In the genomic region with DNA sequence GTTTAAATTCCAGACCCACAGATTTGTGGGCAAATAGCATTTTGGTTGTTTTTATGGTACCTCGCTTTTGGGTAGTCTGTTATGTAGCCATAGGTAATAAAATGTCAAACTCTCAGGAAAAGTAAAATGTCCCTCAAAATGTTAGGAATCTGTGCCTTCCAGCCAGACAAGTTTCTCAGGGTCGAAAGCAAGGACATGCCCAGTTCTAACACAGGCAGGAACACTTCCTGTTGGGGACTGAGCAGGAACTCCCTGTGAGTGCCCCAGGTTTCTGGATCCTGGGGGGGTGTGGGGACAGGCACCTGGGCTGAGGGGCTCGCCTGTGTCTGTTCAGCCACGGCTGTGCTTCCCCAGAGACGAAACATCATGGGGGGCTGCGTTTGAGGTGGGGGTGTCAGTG, we compare ENCODE assay signal across 13 cellular contexts.
"Had no signal": no experiment of that assay in that cellular context is flagged by ENCODE, and none has a peak within 500 bp of the region (broad histone marks: within the 10 kb centered on the region; RNA-seq: fewer than 3 reads in every experiment).

No MANE protein-coding gene starts in this region.

- H3K4me3 Mint-ChIP-seq: activated CD4-positive, alpha-beta memory T cell treated with anti-CD3 and anti-CD28 coated beads, Interleukin-2, amount 10 ng/mL, durations not matched to agents 7 days and 5 days; activated CD8-positive, alpha-beta memory T cell treated with anti-CD3 and anti-CD28 coated beads, Interleukin-2, amount 10 ng/mL, durations not matched to agents 7 days and 5 days; activated naive CD8-positive, alpha-beta T cell treated with anti-CD3 and anti-CD28 coated beads, Interleukin-2, amount 10 ng/mL, durations not matched to agents 7 days and 5 days; natural killer cell had no signal

- DNase-seq: activated CD4-positive, alpha-beta memory T cell treated with anti-CD3 and anti-CD28 coated beads, Interleukin-2, amount 10 ng/mL, durations not matched to agents 7 days and 5 days; activated CD8-positive, alpha-beta memory T cell treated with anti-CD3 and anti-CD28 coated beads, Interleukin-2, amount 10 ng/mL, durations not matched to agents 7 days and 5 days; activated naive CD4-positive, alpha-beta T cell; activated naive CD8-positive, alpha-beta T cell treated with anti-CD3 and anti-CD28 coated beads, Interleukin-2, amount 10 ng/mL, durations not matched to agents 7 days and 5 days; erythroblast; heart right ventricle; mesenchymal stem cell; natural killer cell; ovary; stimulated activated CD4-positive, alpha-beta T cell treated with anti-CD3 and anti-CD28 coated beads, Interleukin-4, amount 100 ng/mL, for 24 hours; stimulated activated naive CD4-positive, alpha-beta T cell had no signal

- H3K36me3 ChIP-seq: gastroesophageal sphincter, heart right ventricle, ovary had no signal

- H3K27ac Mint-ChIP-seq: activated CD4-positive, alpha-beta memory T cell treated with anti-CD3 and anti-CD28 coated beads, Interleukin-2, amount 10 ng/mL, durations not matched to agents 7 days and 5 days; activated CD8-positive, alpha-beta memory T cell treated with anti-CD3 and anti-CD28 coated beads, Interleukin-2, amount 10 ng/mL, durations not matched to agents 7 days and 5 days had no signal

- H3K27me3 ChIP-seq: gastroesophageal sphincter, heart right ventricle, ovary had no signal

- H3K9me3 ChIP-seq: gastroesophageal sphincter, heart right ventricle, ovary had no signal

- H3K36me3 Mint-ChIP-seq: activated CD8-positive, alpha-beta memory T cell treated with anti-CD3 and anti-CD28 coated beads, Interleukin-2, amount 10 ng/mL, durations not matched to agents 7 days and 5 days; activated naive CD8-positive, alpha-beta T cell treated with anti-CD3 and anti-CD28 coated beads, Interleukin-2, amount 10 ng/mL, durations not matched to agents 7 days and 5 days; natural killer cell had no signal

- H3K9me3 Mint-ChIP-seq: activated CD4-positive, alpha-beta memory T cell treated with anti-CD3 and anti-CD28 coated beads, Interleukin-2, amount 10 ng/mL, durations not matched to agents 7 days and 5 days; activated naive CD8-positive, alpha-beta T cell treated with anti-CD3 and anti-CD28 coated beads, Interleukin-2, amount 10 ng/mL, durations not matched to agents 7 days and 5 days; natural killer cell had no signal

- H3K27me3 Mint-ChIP-seq: activated CD4-positive, alpha-beta memory T cell treated with anti-CD3 and anti-CD28 coated beads, Interleukin-2, amount 10 ng/mL, durations not matched to agents 7 days and 5 days; activated CD8-positive, alpha-beta memory T cell treated with anti-CD3 and anti-CD28 coated beads, Interleukin-2, amount 10 ng/mL, durations not matched to agents 7 days and 5 days; activated naive CD8-positive, alpha-beta T cell treated with anti-CD3 and anti-CD28 coated beads, Interleukin-2, amount 10 ng/mL, durations not matched to agents 7 days and 5 days had no signal

- H3K4me1 Mint-ChIP-seq: activated naive CD8-positive, alpha-beta T cell treated with anti-CD3 and anti-CD28 coated beads, Interleukin-2, amount 10 ng/mL, durations not matched to agents 7 days and 5 days had no signal

- H3K4me3 ChIP-seq: gastroesophageal sphincter, heart right ventricle, ovary had no signal

- ATAC-seq: activated CD8-positive, alpha-beta memory T cell treated with anti-CD3 and anti-CD28 coated beads, Interleukin-2, amount 10 ng/mL, durations not matched to agents 7 days and 5 days; gastroesophageal sphincter; natural killer cell; sciatic nerve had no signal

- H3K27ac ChIP-seq: gastroesophageal sphincter, heart right ventricle, ovary had no signal
